ENCODE assay signal across 9 cellular contexts in genomic region chr11:102112654-102112926, GRCh38. TPM values are rescaled to one million over a fixed set of nuclear protein-coding genes. Genes with fewer than 3 reads are reported as not detected.
DNase-seq lines count a peak whose midpoint lies in the region; ATAC-seq and TF ChIP-seq lines count a peak whose summit lies in the region.
"Had no signal": no experiment of that assay in that cellular context is flagged by ENCODE, and none has a peak within 500 bp of the region (broad histone marks: within the 10 kb centered on the region; RNA-seq: fewer than 3 reads in every experiment).

No MANE protein-coding gene starts in this region.

- no peaks in the 10 kb centered on the region for H3K9me3 ChIP-seq in duodenal mucosa (ENCODE audit: control insufficient read depth in 1 of 2, low read length in 2 of 2)
- no peaks in the 10 kb centered on the region for H3K9me3 ChIP-seq in muscle layer of colon (ENCODE audit: low read length)

- H3K4me1 Mint-ChIP-seq in type B pancreatic cell (ENCODE audit: unreplicated experiment) = peaks cover 47% of the 10 kb centered on the region

- H3K4me3 Mint-ChIP-seq in type B pancreatic cell = peak overlapping the region; percentile 99

- H3K4me3 ChIP-seq in LNCaP clone FGC (ENCODE audit: low read depth, low read length) (peak overlapping the region; percentile 83), duodenal mucosa (ENCODE audit: low read depth in 1 of 2, low read length in 2 of 2) (peak overlapping the region; percentile 80 to 85), muscle layer of colon (ENCODE audit: low read depth in 1 of 2, low read length in 2 of 2) (peak overlapping the region; percentile 78 to 91)

- H3K4me1 ChIP-seq in duodenal mucosa (ENCODE audit: control insufficient read depth in 1 of 2, insufficient read depth in 2 of 2, low read length in 2 of 2) = peaks cover 13 to 22% of the 10 kb centered on the region in 2 donors
- peaks cover 40% of the 10 kb centered on the region for H3K4me1 ChIP-seq in muscle layer of colon (ENCODE audit: insufficient read depth, low read length)

- H3K36me3 Mint-ChIP-seq in type B pancreatic cell = peaks cover 19% of the 10 kb centered on the region

- ATAC-seq in GM21786 (IDR thresholded peaks at IDR 0.05; ENCODE audit: unreplicated experiment) = no peak
- ATAC-seq in GM21526 (IDR thresholded peaks at IDR 0.05; ENCODE audit: low FRiP score, unreplicated experiment) = no peak

- H3K27ac ChIP-seq in duodenal mucosa (ENCODE audit: low read depth, low read length) (peak overlapping the region; percentile 93), muscle layer of colon (ENCODE audit: low read depth, low read length) (peak overlapping the region; percentile 95)

- H3K9ac ChIP-seq in duodenal mucosa (ENCODE audit: low read depth in 1 of 2, low read length in 2 of 2) (peak overlapping the region; percentile 32 to 90), muscle layer of colon (ENCODE audit: low read length) (peak overlapping the region; percentile 92)

- H3K36me3 ChIP-seq in duodenal mucosa (ENCODE audit: control insufficient read depth in 1 of 2, insufficient read depth in 2 of 2, low read length in 2 of 2) (no peaks in the 10 kb centered on the region), muscle layer of colon (ENCODE audit: insufficient read depth, low read length) (no peaks in the 10 kb centered on the region)

- no peak for TF ChIP-seq CTCF in LNCaP clone FGC (IDR thresholded peaks at IDR 0.05; ENCODE audit: control insufficient read depth, extremely low read depth, insufficient read depth)
- no peak for TF ChIP-seq CTCF in type B pancreatic cell (conservative IDR thresholded peaks at IDR 0.05)

- no peaks in the 10 kb centered on the region for H3K9me3 Mint-ChIP-seq in type B pancreatic cell

- peak overlapping the region; percentile 100 for H3K27ac Mint-ChIP-seq in type B pancreatic cell

- DNase-seq in LNCaP clone FGC (ENCODE audit: low read depth) = no peak
- DNase-seq in type B pancreatic cell (ENCODE audit: extremely low spot score, unreplicated experiment) = no peak
- no peak for DNase-seq in COLO668 (lab: John Stamatoyannopoulos, UW; ENCODE audit: unreplicated experiment)
- DNase-seq: NCI-H1105 treated with DMSO at 0.1 percent for 48 hours; stimulated activated naive CD8-positive, alpha-beta T cell treated with anti-CD3 and anti-CD28 coated beads, Interleukin-15, Interleukin-2, amounts not matched to agents 100 U/mL and 50 U/mL, for 24 hours had no signal

- no peaks in the 10 kb centered on the region for H3K27me3 Mint-ChIP-seq in type B pancreatic cell

- no peaks in the 10 kb centered on the region for H3K27me3 ChIP-seq in duodenal mucosa (ENCODE audit: control insufficient read depth in 1 of 2, insufficient read depth in 2 of 2, low read length in 2 of 2)
- no peaks in the 10 kb centered on the region for H3K27me3 ChIP-seq in muscle layer of colon (ENCODE audit: control insufficient read depth in 1 of 2, insufficient read depth in 2 of 2, low read length in 2 of 2)

RNA-seq across cellular contexts. Expression of gene YAP1, which starts 2.3 kb away (rescaled TPM):
- 183 and 199 TPM in 2 replicates for total RNA-seq in type B pancreatic cell (ENCODE audit: low replicate concordance)
